1 cellular context compared by ENCODE assay signal in the genomic region with DNA sequence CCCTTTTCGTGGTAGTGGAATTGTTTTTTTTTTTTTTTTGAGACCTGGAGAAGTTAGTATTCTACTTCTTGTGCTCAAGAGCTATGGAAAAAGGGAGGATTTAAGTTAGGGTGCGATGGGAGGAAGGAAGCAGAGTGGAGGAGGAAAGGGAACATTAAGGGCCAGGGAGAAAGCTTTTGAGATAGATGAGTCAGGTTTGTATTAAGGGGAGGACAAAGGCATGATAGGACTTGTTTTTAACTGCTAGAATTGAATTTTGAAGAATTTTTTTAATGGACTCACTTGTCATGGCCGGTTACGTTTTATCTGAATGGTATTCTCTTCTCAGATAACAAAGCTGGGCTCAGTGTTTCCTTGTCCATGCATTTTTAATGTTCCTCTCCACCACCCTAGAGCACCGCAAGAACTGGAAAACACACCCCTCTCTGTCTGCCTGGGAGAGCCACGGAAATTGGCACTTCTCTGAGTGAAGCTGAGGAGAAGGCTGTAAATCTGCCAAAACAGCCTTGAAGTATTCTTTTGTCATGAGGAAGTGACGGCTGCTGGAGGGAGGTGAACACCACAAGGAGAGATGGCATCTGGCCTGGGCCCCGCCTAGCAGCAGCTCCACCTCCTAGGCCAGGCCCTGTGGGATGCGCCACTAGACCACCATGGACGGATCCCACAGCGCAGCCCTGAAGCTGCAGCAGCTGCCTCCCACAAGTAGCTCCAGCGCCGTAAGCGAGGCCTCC.
TF ChIP-seq lines count a peak whose summit lies in the region.

No MANE protein-coding gene starts in this region.

TF ChIP-seq in K562, 482 proteins besides CTCF, POLR2A, EP300 and RAD21 (continued from another document and continues in another):
- TF ChIP-seq, protein P1, sequence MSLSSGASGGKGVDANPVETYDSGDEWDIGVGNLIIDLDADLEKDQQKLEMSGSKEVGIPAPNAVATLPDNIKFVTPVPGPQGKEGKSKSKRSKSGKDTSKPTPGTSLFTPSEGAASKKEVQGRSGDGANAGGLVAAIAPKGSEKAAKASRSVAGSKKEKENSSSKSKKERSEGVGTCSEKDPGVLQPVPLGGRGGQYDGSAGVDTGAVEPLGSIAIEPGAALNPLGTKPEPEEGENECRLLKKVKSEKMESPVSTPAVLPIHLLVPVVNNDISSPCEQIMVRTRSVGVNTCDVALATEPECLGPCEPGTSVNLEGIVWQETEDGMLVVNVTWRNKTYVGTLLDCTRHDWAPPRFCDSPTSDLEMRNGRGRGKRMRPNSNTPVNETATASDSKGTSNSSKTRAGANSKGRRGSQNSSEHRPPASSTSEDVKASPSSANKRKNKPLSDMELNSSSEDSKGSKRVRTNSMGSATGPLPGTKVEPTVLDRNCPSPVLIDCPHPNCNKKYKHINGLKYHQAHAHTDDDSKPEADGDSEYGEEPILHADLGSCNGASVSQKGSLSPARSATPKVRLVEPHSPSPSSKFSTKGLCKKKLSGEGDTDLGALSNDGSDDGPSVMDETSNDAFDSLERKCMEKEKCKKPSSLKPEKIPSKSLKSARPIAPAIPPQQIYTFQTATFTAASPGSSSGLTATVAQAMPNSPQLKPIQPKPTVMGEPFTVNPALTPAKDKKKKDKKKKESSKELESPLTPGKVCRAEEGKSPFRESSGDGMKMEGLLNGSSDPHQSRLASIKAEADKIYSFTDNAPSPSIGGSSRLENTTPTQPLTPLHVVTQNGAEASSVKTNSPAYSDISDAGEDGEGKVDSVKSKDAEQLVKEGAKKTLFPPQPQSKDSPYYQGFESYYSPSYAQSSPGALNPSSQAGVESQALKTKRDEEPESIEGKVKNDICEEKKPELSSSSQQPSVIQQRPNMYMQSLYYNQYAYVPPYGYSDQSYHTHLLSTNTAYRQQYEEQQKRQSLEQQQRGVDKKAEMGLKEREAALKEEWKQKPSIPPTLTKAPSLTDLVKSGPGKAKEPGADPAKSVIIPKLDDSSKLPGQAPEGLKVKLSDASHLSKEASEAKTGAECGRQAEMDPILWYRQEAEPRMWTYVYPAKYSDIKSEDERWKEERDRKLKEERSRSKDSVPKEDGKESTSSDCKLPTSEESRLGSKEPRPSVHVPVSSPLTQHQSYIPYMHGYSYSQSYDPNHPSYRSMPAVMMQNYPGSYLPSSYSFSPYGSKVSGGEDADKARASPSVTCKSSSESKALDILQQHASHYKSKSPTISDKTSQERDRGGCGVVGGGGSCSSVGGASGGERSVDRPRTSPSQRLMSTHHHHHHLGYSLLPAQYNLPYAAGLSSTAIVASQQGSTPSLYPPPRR (CRISPR knock-in tag; IDR thresholded peaks at IDR 0.05; ENCODE audit: borderline replicate concordance), result no peak
- TF ChIP-seq POLR3A (IDR thresholded peaks at IDR 0.05; ENCODE audit: borderline replicate concordance, extremely low read depth, insufficient read depth, insufficient read length) (no peak), TCFL5 (CRISPR knock-in tag; conservative IDR thresholded peaks at IDR 0.05) (no peak), ZNF695 (CRISPR knock-in tag; IDR thresholded peaks at IDR 0.05) (no peak), ZNF217 (CRISPR knock-in tag; IDR thresholded peaks at IDR 0.05) (no peak), U2AF1 (optimal IDR thresholded peaks at IDR 0.05; ENCODE audit: low read depth, low read length) (no peak), ZSCAN32 (CRISPR knock-in tag; IDR thresholded peaks at IDR 0.05) (no peak), TCF7L2 (IDR thresholded peaks at IDR 0.05; ENCODE audit: low read depth, low read length) (no peak), SP1 (CRISPR knock-in tag; IDR thresholded peaks at IDR 0.05) (peak; percentile 14; the same call in 1 of the 2 replicates), NFATC3 (IDR thresholded peaks at IDR 0.05) (no peak), RAD51 (IDR thresholded peaks at IDR 0.05; ENCODE audit: borderline replicate concordance, low read depth) (no peak), FOS (IDR thresholded peaks at IDR 0.05; ENCODE audit: extremely low read depth, insufficient read length) (no peak), YY1 (IDR thresholded peaks at IDR 0.05; ENCODE audit: borderline replicate concordance in 1 of 3, control insufficient read depth in 1 of 3, extremely low read depth in 1 of 3, insufficient read depth in 3 of 3, insufficient read length in 1 of 3, insufficient replicate concordance in 2 of 3, low read depth in 1 of 3, low read length in 2 of 3) (peak in 2 of 3 experiments; percentile 14 to 43), XRCC5 (IDR thresholded peaks at IDR 0.05; ENCODE audit: low read depth, low read length) (no peak), SLC30A9 (CRISPR knock-in tag; IDR thresholded peaks at IDR 0.05) (no peak), ZFX (CRISPR knock-in tag; IDR thresholded peaks at IDR 0.05) (no peak; the same call in 1 of the 2 replicates), ILK (tag; IDR thresholded peaks at IDR 0.05; ENCODE audit: borderline replicate concordance, low read depth) (no peak), CEBPG (CRISPR knock-in tag; IDR thresholded peaks at IDR 0.05) (no peak), CEBPG (tag; conservative IDR thresholded peaks at IDR 0.05 in 1 of 2, IDR thresholded peaks at IDR 0.05 in 1 of 2) (no peak), SMAD2 (IDR thresholded peaks at IDR 0.05; ENCODE audit: low read depth, low read length) (no peak), BDP1 (IDR thresholded peaks at IDR 0.05; ENCODE audit: insufficient read depth, insufficient read length) (no peak), TBL1XR1 (IDR thresholded peaks at IDR 0.05; ENCODE audit: low read length in 2 of 2) (peak in 1 of 2 experiments; percentile 39; a peak in 1 of 4 replicates), PTTG1 (tag; IDR thresholded peaks at IDR 0.05; ENCODE audit: low read depth) (no peak), SMARCA4 (IDR thresholded peaks at IDR 0.05) (no peak; the same call in none of the 2 replicates), ZNF764 (CRISPR knock-in tag; IDR thresholded peaks at IDR 0.05; ENCODE audit: low read depth) (no peak), FOXK2 (conservative IDR thresholded peaks at IDR 0.05 in 1 of 2, IDR thresholded peaks at IDR 0.05 in 1 of 2; ENCODE audit: low read depth in 2 of 2) (0 out of 4 replicates have a peak, but pooled peaks of 1 of the 2 experiments have one; percentile 9), CAMTA2 (CRISPR knock-in tag; conservative IDR thresholded peaks at IDR 0.05) (no peak), POLR2G (IDR thresholded peaks at IDR 0.05; ENCODE audit: low read depth, low read length) (no peak), MAFG (tag; conservative IDR thresholded peaks at IDR 0.05) (no peak), LARP7 (IDR thresholded peaks at IDR 0.05) (no peak), SRSF3 (IDR thresholded peaks at IDR 0.05; ENCODE audit: insufficient read depth, low read length) (no peak), EWSR1 (IDR thresholded peaks at IDR 0.05; ENCODE audit: borderline replicate concordance, low read depth, partially characterized antibody) (no peak), ASH1L (IDR thresholded peaks at IDR 0.05; ENCODE audit: borderline replicate concordance, low read depth, partially characterized antibody) (no peak), CTBP1 (IDR thresholded peaks at IDR 0.05; ENCODE audit: borderline replicate concordance) (peak; percentile 88), NCOA2 (IDR thresholded peaks at IDR 0.05; ENCODE audit: partially characterized antibody in 2 of 2) (no peak), NFIX (CRISPR knock-in tag; IDR thresholded peaks at IDR 0.05; ENCODE audit: low read depth) (no peak), ZNF785 (CRISPR knock-in tag; IDR thresholded peaks at IDR 0.05) (no peak), RBBP5 (IDR thresholded peaks at IDR 0.05; ENCODE audit: borderline replicate concordance, insufficient read depth, low read length, poor library complexity, severe bottlenecking) (peak; percentile 49), KLF16 (IDR thresholded peaks at IDR 0.05) (no peak), ETV5 (CRISPR knock-in tag; IDR thresholded peaks at IDR 0.05; ENCODE audit: low read depth) (0 out of 2 replicates have a peak, but pooled peaks have one; percentile 21), ZNF76 (CRISPR knock-in tag; IDR thresholded peaks at IDR 0.05; ENCODE audit: borderline replicate concordance) (no peak), NCOR1 (IDR thresholded peaks at IDR 0.05) (no peak)
- TF ChIP-seq, protein P2, sequence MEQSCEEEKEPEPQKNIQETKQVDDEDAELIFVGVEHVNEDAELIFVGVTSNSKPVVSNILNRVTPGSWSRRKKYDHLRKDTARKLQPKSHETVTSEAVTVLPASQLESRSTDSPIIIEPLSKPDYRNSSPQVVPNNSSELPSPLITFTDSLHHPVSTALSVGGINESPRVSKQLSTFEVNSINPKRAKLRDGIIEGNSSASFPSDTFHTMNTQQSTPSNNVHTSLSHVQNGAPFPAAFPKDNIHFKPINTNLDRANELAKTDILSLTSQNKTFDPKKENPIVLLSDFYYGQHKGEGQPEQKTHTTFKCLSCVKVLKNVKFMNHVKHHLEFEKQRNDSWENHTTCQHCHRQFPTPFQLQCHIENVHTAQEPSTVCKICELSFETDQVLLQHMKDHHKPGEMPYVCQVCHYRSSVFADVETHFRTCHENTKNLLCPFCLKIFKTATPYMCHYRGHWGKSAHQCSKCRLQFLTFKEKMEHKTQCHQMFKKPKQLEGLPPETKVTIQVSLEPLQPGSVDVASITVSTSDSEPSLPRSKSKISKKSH (CRISPR knock-in tag; IDR thresholded peaks at IDR 0.05), result no peak
- TF ChIP-seq, protein P3, sequence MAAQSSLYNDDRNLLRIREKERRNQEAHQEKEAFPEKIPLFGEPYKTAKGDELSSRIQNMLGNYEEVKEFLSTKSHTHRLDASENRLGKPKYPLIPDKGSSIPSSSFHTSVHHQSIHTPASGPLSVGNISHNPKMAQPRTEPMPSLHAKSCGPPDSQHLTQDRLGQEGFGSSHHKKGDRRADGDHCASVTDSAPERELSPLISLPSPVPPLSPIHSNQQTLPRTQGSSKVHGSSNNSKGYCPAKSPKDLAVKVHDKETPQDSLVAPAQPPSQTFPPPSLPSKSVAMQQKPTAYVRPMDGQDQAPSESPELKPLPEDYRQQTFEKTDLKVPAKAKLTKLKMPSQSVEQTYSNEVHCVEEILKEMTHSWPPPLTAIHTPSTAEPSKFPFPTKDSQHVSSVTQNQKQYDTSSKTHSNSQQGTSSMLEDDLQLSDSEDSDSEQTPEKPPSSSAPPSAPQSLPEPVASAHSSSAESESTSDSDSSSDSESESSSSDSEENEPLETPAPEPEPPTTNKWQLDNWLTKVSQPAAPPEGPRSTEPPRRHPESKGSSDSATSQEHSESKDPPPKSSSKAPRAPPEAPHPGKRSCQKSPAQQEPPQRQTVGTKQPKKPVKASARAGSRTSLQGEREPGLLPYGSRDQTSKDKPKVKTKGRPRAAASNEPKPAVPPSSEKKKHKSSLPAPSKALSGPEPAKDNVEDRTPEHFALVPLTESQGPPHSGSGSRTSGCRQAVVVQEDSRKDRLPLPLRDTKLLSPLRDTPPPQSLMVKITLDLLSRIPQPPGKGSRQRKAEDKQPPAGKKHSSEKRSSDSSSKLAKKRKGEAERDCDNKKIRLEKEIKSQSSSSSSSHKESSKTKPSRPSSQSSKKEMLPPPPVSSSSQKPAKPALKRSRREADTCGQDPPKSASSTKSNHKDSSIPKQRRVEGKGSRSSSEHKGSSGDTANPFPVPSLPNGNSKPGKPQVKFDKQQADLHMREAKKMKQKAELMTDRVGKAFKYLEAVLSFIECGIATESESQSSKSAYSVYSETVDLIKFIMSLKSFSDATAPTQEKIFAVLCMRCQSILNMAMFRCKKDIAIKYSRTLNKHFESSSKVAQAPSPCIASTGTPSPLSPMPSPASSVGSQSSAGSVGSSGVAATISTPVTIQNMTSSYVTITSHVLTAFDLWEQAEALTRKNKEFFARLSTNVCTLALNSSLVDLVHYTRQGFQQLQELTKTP (IDR thresholded peaks at IDR 0.05; ENCODE audit: low read depth in 1 of 2, partially characterized antibody in 2 of 2), result no peak
- TF ChIP-seq, protein P4, sequence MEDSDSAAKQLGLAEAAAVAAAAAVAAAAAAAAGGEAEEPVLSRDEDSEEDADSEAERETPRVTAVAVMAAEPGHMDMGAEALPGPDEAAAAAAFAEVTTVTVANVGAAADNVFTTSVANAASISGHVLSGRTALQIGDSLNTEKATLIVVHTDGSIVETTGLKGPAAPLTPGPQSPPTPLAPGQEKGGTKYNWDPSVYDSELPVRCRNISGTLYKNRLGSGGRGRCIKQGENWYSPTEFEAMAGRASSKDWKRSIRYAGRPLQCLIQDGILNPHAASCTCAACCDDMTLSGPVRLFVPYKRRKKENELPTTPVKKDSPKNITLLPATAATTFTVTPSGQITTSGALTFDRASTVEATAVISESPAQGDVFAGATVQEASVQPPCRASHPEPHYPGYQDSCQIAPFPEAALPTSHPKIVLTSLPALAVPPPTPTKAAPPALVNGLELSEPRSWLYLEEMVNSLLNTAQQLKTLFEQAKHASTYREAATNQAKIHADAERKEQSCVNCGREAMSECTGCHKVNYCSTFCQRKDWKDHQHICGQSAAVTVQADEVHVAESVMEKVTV (CRISPR knock-in tag; IDR thresholded peaks at IDR 0.05), result no peak
- TF ChIP-seq, protein P5, sequence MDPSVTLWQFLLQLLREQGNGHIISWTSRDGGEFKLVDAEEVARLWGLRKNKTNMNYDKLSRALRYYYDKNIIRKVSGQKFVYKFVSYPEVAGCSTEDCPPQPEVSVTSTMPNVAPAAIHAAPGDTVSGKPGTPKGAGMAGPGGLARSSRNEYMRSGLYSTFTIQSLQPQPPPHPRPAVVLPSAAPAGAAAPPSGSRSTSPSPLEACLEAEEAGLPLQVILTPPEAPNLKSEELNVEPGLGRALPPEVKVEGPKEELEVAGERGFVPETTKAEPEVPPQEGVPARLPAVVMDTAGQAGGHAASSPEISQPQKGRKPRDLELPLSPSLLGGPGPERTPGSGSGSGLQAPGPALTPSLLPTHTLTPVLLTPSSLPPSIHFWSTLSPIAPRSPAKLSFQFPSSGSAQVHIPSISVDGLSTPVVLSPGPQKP (CRISPR knock-in tag; IDR thresholded peaks at IDR 0.05), result no peak
- TF ChIP-seq, protein P6, sequence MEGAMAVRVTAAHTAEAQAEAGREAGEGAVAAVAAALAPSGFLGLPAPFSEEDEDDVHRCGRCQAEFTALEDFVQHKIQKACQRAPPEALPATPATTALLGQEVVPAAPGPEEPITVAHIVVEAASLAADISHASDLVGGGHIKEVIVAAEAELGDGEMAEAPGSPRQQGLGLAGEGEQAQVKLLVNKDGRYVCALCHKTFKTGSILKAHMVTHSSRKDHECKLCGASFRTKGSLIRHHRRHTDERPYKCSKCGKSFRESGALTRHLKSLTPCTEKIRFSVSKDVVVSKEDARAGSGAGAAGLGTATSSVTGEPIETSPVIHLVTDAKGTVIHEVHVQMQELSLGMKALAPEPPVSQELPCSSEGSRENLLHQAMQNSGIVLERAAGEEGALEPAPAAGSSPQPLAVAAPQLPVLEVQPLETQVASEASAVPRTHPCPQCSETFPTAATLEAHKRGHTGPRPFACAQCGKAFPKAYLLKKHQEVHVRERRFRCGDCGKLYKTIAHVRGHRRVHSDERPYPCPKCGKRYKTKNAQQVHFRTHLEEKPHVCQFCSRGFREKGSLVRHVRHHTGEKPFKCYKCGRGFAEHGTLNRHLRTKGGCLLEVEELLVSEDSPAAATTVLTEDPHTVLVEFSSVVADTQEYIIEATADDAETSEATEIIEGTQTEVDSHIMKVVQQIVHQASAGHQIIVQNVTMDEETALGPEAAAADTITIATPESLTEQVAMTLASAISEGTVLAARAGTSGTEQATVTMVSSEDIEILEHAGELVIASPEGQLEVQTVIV (CRISPR knock-in tag; IDR thresholded peaks at IDR 0.05; ENCODE audit: borderline replicate concordance), result no peak
- TF ChIP-seq, protein P7, sequence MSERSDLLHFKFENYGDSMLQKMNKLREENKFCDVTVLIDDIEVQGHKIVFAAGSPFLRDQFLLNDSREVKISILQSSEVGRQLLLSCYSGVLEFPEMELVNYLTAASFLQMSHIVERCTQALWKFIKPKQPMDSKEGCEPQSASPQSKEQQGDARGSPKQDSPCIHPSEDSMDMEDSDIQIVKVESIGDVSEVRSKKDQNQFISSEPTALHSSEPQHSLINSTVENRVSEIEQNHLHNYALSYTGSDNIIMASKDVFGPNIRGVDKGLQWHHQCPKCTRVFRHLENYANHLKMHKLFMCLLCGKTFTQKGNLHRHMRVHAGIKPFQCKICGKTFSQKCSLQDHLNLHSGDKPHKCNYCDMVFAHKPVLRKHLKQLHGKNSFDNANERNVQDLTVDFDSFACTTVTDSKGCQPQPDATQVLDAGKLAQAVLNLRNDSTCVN (CRISPR knock-in tag; IDR thresholded peaks at IDR 0.05), result no peak
